In the genomic region with DNA sequence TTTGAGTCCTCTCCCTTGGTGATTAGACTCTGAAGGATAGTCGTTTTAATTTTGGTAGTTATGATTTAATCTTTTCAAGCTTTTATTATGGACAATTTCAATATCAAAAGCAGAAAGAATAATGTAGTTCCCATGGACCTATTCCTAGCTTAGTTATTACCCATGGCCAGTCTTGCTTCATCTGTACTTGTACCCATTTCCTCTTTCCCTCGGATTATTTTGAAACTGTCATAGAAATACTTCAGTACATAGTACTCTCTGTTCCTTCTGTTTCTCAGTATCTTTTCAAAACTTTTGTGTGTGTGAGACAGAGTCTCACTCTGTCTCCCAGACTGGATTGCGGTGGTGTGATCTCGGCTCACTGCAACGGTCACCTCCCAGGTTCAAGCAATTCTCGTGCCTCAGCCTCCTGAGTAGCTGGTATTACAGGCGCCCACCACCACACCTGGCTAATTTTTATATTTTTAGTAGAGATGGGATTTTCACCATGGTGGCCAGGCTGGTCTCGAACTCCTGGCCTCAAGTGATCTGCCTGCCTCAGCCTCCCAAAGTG, we compare ENCODE assay signal across 13 cellular contexts.
DNase-seq lines count a peak whose midpoint lies in the region; ATAC-seq and TF ChIP-seq lines count a peak whose summit lies in the region.
"Had no signal": no experiment of that assay in that cellular context is flagged by ENCODE, and none has a peak within 500 bp of the region (broad histone marks: within the 10 kb centered on the region; RNA-seq: fewer than 3 reads in every experiment).

No MANE protein-coding gene starts in this region.

- H3K9me3 ChIP-seq in gastrocnemius medialis, result no peaks in the 10 kb centered on the region

- peaks cover 88% of the 10 kb centered on the region for H3K4me1 Mint-ChIP-seq in dendritic cell treated with granulocyte-macrophage colony-stimulating factor and Interleukin-4, amounts not matched to agents 40 ng/mL and 50 ng/mL, for 4 days (ENCODE audit: low read depth)

- no peaks in the 10 kb centered on the region for H3K27me3 ChIP-seq in HL-60 (ENCODE audit: insufficient read depth, poor library complexity, severe bottlenecking)
- no peaks in the 10 kb centered on the region for H3K27me3 ChIP-seq in gastrocnemius medialis

- H3K27me3 Mint-ChIP-seq in dendritic cell treated with granulocyte-macrophage colony-stimulating factor and Interleukin-4, amounts not matched to agents 40 ng/mL and 50 ng/mL, for 4 days, result peaks cover 15% of the 10 kb centered on the region

- DNase-seq in HL-60 (ENCODE audit: low read depth in 1 of 2, low spot score in 1 of 2) (peak in 1 of 2 experiments; percentile 31), gastrocnemius medialis (no peak), NCI-H1092 (lab: John Stamatoyannopoulos, UW) (no peak), UCSD-AML1 (lab: John Stamatoyannopoulos, UW; ENCODE audit: unreplicated experiment) (no peak), AG08395 (ENCODE audit: low spot score) (no peak)
- DNase-seq: activated CD4-positive, CD25-positive, alpha-beta regulatory T cell treated with anti-CD3 and anti-CD28 coated beads, Interleukin-2, amount 50 U/mL, for 72 hours; SHP77 had no signal

- TF ChIP-seq CTCF in HL-60 (IDR thresholded peaks at IDR 0.05; ENCODE audit: insufficient read depth, low read length), result no peak
- TF ChIP-seq CTCF in gastrocnemius medialis (IDR thresholded peaks at IDR 0.05 in 4 of 5, conservative IDR thresholded peaks at IDR 0.05 in 1 of 5), result no peak

- TF ChIP-seq POLR2A in gastrocnemius medialis (IDR thresholded peaks at IDR 0.05), result no peak

- ATAC-seq in GM18868 (IDR thresholded peaks at IDR 0.05; ENCODE audit: unreplicated experiment), result peak; percentile 37
- peak; percentile 31 to 51 for ATAC-seq in gastrocnemius medialis
- ATAC-seq in HG03159 (IDR thresholded peaks at IDR 0.05; ENCODE audit: unreplicated experiment), result no peak

- H3K27ac ChIP-seq in HL-60 (replicated peaks) (peak overlapping the region; percentile 7; the same call in 1 of the 2 replicates), gastrocnemius medialis (peak overlapping the region in 2 of 4 donors; percentile 0 to 40)
- H3K27ac ChIP-seq: epithelial cell of prostate, KMS-11 had no signal

- H3K9me3 Mint-ChIP-seq in dendritic cell treated with granulocyte-macrophage colony-stimulating factor and Interleukin-4, amounts not matched to agents 40 ng/mL and 50 ng/mL, for 4 days, result no peaks in the 10 kb centered on the region

- H3K4me3 Mint-ChIP-seq in dendritic cell treated with granulocyte-macrophage colony-stimulating factor and Interleukin-4, amounts not matched to agents 40 ng/mL and 50 ng/mL, for 4 days, result peak overlapping the region; percentile 57

- in situ Hi-C loops in gastrocnemius medialis (cut with MboI; ENCODE audit: low sequenced_read_pairs in 4 of 4), result no loop called here

- H3K4me3 ChIP-seq in HL-60 (replicated peaks; ENCODE audit: insufficient read depth, low read length) (no peak overlapping the region), gastrocnemius medialis (no peak overlapping the region)
- H3K4me3 ChIP-seq: skin epidermis had no signal

- intact Hi-C loops in dendritic cell treated with granulocyte-macrophage colony-stimulating factor and Interleukin-4, amounts not matched to agents 40 ng/mL and 50 ng/mL, for 4 days (cut with micrococcal nuclease), result loop anchor here (5.0 kb wide), 3 partner anchors 42 to 253 kb away; no protein-coding TSS in a partner anchor
- intact Hi-C loops in gastrocnemius medialis (cut with DNase I; ENCODE audit: low total_unique reads), result no loop called here

- no peaks in the 10 kb centered on the region for H3K36me3 Mint-ChIP-seq in dendritic cell treated with granulocyte-macrophage colony-stimulating factor and Interleukin-4, amounts not matched to agents 40 ng/mL and 50 ng/mL, for 4 days (ENCODE audit: low read depth)

- peaks cover 6 to 38% of the 10 kb centered on the region in 2 donors for H3K4me1 ChIP-seq in gastrocnemius medialis

- no peaks in the 10 kb centered on the region for H3K36me3 ChIP-seq in gastrocnemius medialis

- peak overlapping the region; percentile 56 for H3K27ac Mint-ChIP-seq in dendritic cell treated with granulocyte-macrophage colony-stimulating factor and Interleukin-4, amounts not matched to agents 40 ng/mL and 50 ng/mL, for 4 days
